ENCODE assay signal across 21 cellular contexts in the genomic region with DNA sequence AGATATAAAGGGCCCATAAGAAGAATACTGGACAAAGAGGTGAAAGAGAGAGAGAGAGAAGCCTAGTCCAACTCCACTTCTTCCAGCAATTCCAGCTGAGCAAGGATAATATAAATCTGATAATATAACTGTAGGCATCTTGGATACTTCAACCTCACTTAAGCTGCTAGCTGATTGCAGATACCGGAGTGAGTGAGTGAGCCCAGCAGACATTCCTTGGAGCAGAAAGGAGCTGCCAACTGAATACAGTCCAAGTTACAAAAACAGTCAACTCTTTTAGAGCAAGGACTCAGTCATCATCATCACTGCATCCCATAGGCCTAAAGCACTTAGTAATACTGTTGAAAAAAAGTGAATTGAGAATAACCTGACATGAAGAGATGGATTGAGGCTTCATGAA.
DNase-seq lines count a peak whose midpoint lies in the region; ATAC-seq and TF ChIP-seq lines count a peak whose summit lies in the region.
"Had no signal": no experiment of that assay in that cellular context is flagged by ENCODE, and none has a peak within 500 bp of the region (broad histone marks: within the 10 kb centered on the region; RNA-seq: fewer than 3 reads in every experiment).

No MANE protein-coding gene starts in this region.

- no peak overlapping the region for H2BK15ac ChIP-seq in IMR-90 (ENCODE audit: low read depth, low read length)

- no peak overlapping the region for H2BK5ac ChIP-seq in IMR-90 (ENCODE audit: low read depth, low read length, poor library complexity, severe bottlenecking)

- no peak overlapping the region for H4K91ac ChIP-seq in IMR-90 (ENCODE audit: insufficient read depth, low read depth, low read length)

- no peak overlapping the region for H3K23ac ChIP-seq in IMR-90 (ENCODE audit: low read depth, low read length)

- dilution Hi-C loops in IMR-90 (cut with HindIII; ENCODE audit: low sequenced_read_pairs, unreplicated experiment) = no loop called here

- H2BK120ac ChIP-seq in IMR-90 (ENCODE audit: low read depth, low read length) = no peak overlapping the region

- no peak for TF ChIP-seq RAD21 in IMR-90 (IDR thresholded peaks at IDR 0.05; ENCODE audit: low read length)

- no peaks in the 10 kb centered on the region for H3K79me1 ChIP-seq in IMR-90 (ENCODE audit: low read depth in 1 of 2, low read length in 2 of 2)

- intact Hi-C loops in IMR-90 (cut with micrococcal nuclease) (no loop called here), prostate gland (cut with DNase I) (no loop called here)

- WGBS in IMR-90 (ENCODE audit: extremely low coverage in 2 of 2, insufficient read length in 1 of 2), 2 experiments = no CpG with 5 or more reads among the region's 1 CpG
- 65% methylated on average over 1 of the region's 1 CpG for WGBS in prostate gland

- H4K20me1 ChIP-seq in IMR-90 (ENCODE audit: insufficient read depth, low read length) = no peaks in the 10 kb centered on the region

- DNase-seq in AG08396 (ENCODE audit: low spot score) = peak; percentile 2
- peak; percentile 29 for DNase-seq in IMR-90
- DNase-seq in astrocyte of the hippocampus (ENCODE audit: low read depth, low spot score) = peak; percentile 17
- DNase-seq in fibroblast of peridontal ligament (ENCODE audit: extremely low read depth) = peak; percentile 64
- DNase-seq in EL = no peak
- DNase-seq in NCI-H345 treated with DMSO at 0.1 percent for 48 hours (lab: John Stamatoyannopoulos, UW; ENCODE audit: unreplicated experiment) = no peak
- no peak for DNase-seq in prostate gland (ENCODE audit: low spot score)
- DNase-seq: 8988T; ACHN; C1 segment of cervical spinal cord; Calu3; CD4-positive, alpha-beta memory T cell; COR-L47; DMS53; DMS79 treated with DMSO at 0.1 percent for 48 hours; GOT3; HFFc6 had no signal

- H4K5ac ChIP-seq in IMR-90 (ENCODE audit: low read depth, low read length) = no peak overlapping the region

- H2AFZ ChIP-seq in IMR-90 (replicated peaks; ENCODE audit: low read length, poor library complexity) = no peak overlapping the region

- H4K8ac ChIP-seq in IMR-90 (ENCODE audit: low read depth in 2 of 2, low read length in 2 of 2) = no peak overlapping the region

- H3K4ac ChIP-seq in IMR-90 (ENCODE audit: low read depth, low read length) = no peak overlapping the region

- BruUV-seq in IMR-90 (replicated peaks; lab: Mats Ljungman, UMichigan) = no TSS peak

- H3K27me3 ChIP-seq in IMR-90 (ENCODE audit: control insufficient read depth, insufficient read depth, low read length) (no peaks in the 10 kb centered on the region), prostate gland (replicated peaks; ENCODE audit: insufficient read depth) (no peaks in the 10 kb centered on the region)

- no peak overlapping the region for H3K14ac ChIP-seq in IMR-90 (replicated peaks; ENCODE audit: low read depth, low read length)

- H3K4me1 ChIP-seq in IMR-90 (ENCODE audit: control insufficient read depth, insufficient read depth, low read length) = no peaks in the 10 kb centered on the region
- H3K4me1 ChIP-seq in prostate gland (replicated peaks) = no peaks in the 10 kb centered on the region
- H3K4me1 ChIP-seq: A549, HAP-1 had no signal

- POLR2A ChIA-PET in IMR-90 (lab: Charles Lee; ENCODE audit: unreplicated experiment) = no interaction called here

- H3K18ac ChIP-seq in IMR-90 (ENCODE audit: low read depth, low read length) = no peak overlapping the region

- H3K9me3 ChIP-seq in IMR-90 (ENCODE audit: control insufficient read depth, insufficient read depth, low read length) (no peaks in the 10 kb centered on the region), prostate gland (no peaks in the 10 kb centered on the region)
- H3K9me3 ChIP-seq: A549, HAP-1 had no signal

- H2AK9ac ChIP-seq in IMR-90 (replicated peaks; ENCODE audit: low read depth, low read length, poor library complexity) = no peak overlapping the region

- no peak overlapping the region for H3K4me3 ChIP-seq in IMR-90 (ENCODE audit: insufficient read depth, low read depth, low read length)
- H3K4me3 ChIP-seq in prostate gland = no peak overlapping the region
- H3K4me3 ChIP-seq: A549, GM12878, HAP-1 had no signal

- TF ChIP-seq POLR2A in IMR-90 (IDR thresholded peaks at IDR 0.05; ENCODE audit: low read depth, low read length) (no peak), prostate gland (IDR thresholded peaks at IDR 0.05) (no peak)

- H2BK20ac ChIP-seq in IMR-90 (ENCODE audit: low read depth, low read length) = no peak overlapping the region

- TF ChIP-seq CTCF in IMR-90 (conservative IDR thresholded peaks at IDR 0.05; ENCODE audit: low read depth, low read length) (no peak), prostate gland (IDR thresholded peaks at IDR 0.05) (no peak)

- peak; percentile 35; the same call in 1 of the 2 replicates for ATAC-seq in IMR-90 (ENCODE audit: low read depth)
- no peak for ATAC-seq in GM19467 (IDR thresholded peaks at IDR 0.05; ENCODE audit: unreplicated experiment)
- ATAC-seq: A549, GM12878 had no signal

- H3K27ac ChIP-seq in IMR-90 (ENCODE audit: insufficient read depth, low read length) (no peak overlapping the region), prostate gland (no peak overlapping the region)
- H3K27ac ChIP-seq: A549 had no signal

- no peak overlapping the region for H3K9ac ChIP-seq in IMR-90 (ENCODE audit: low read depth, low read length)

- no peak overlapping the region for H2AK5ac ChIP-seq in IMR-90 (ENCODE audit: low read depth, low read length)

- in situ Hi-C loops in IMR-90 (cut with MboI; ENCODE audit: low sequenced_read_pairs) = no loop called here

- H3K56ac ChIP-seq in IMR-90 (ENCODE audit: extremely low read depth, insufficient read depth, low read length) = no peak overlapping the region

- no peaks in the 10 kb centered on the region for H3K9me1 ChIP-seq in IMR-90 (ENCODE audit: insufficient read depth, low read length)

- H3K36me3 ChIP-seq in IMR-90 (ENCODE audit: control insufficient read depth, insufficient read depth, low read length) = no peaks in the 10 kb centered on the region
- no peaks in the 10 kb centered on the region for H3K36me3 ChIP-seq in prostate gland
- H3K36me3 ChIP-seq: HAP-1 had no signal

- CTCF ChIA-PET in IMR-90 (lab: Yijun Ruan, JAX) = interaction anchor here (0.6 kb wide), 1 partner anchor 1793 kb away, joined by 3 read pairs; no protein-coding TSS in a partner anchor

- no peak overlapping the region for H3K4me2 ChIP-seq in IMR-90 (ENCODE audit: low read depth, low read length)
- H3K4me2 ChIP-seq: A549 had no signal

TF ChIP-seq in IMR-90, 13 proteins besides CTCF, POLR2A, EP300 and RAD21:
- TF ChIP-seq MXI1 (IDR thresholded peaks at IDR 0.05; ENCODE audit: borderline replicate concordance, low read depth, low read length) (no peak), ELK1 (IDR thresholded peaks at IDR 0.05; ENCODE audit: borderline replicate concordance, low read depth, low read length) (no peak), CEBPB (IDR thresholded peaks at IDR 0.05; ENCODE audit: low read depth, low read length) (no peak), RFX5 (IDR thresholded peaks at IDR 0.05; ENCODE audit: low read depth, low read length) (no peak), NFE2L2 (IDR thresholded peaks at IDR 0.05; ENCODE audit: low read depth, low read length) (no peak), MAFK (IDR thresholded peaks at IDR 0.05; ENCODE audit: low read depth, low read length) (no peak), RCOR1 (IDR thresholded peaks at IDR 0.05; ENCODE audit: insufficient replicate concordance, low read length) (no peak), CHD1 (IDR thresholded peaks at IDR 0.05; ENCODE audit: low read depth, low read length) (no peak), SMC3 (IDR thresholded peaks at IDR 0.05; ENCODE audit: low read depth, low read length) (no peak), FOS (IDR thresholded peaks at IDR 0.05; ENCODE audit: low read depth, low read length) (no peak), BHLHE40 (IDR thresholded peaks at IDR 0.05; ENCODE audit: low read depth, low read length) (no peak), MAZ (IDR thresholded peaks at IDR 0.05; ENCODE audit: borderline replicate concordance, low read depth, low read length) (no peak)
- TF ChIP-seq, protein P1, sequence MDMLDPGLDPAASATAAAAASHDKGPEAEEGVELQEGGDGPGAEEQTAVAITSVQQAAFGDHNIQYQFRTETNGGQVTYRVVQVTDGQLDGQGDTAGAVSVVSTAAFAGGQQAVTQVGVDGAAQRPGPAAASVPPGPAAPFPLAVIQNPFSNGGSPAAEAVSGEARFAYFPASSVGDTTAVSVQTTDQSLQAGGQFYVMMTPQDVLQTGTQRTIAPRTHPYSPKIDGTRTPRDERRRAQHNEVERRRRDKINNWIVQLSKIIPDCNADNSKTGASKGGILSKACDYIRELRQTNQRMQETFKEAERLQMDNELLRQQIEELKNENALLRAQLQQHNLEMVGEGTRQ (IDR thresholded peaks at IDR 0.05; ENCODE audit: low read depth, low read length) = no peak

Comparison
In these comparisons a context has a peak if more than half of its experiments do, and no peak if none do; other contexts are left out.
1. DNase-seq: peak in AG08396 (single experiment), IMR-90 (single experiment), astrocyte of the hippocampus (single experiment) and fibroblast of peridontal ligament (single experiment); none in EL (single experiment), NCI-H345 treated with DMSO at 0.1 percent for 48 hours (single experiment) and prostate gland (single experiment).